Comparison of ENCODE assay signal across 12 cellular contexts in genomic region chr7:36600869-36601530, GRCh38.
DNase-seq lines count a peak whose midpoint lies in the region; ATAC-seq, FAIRE-seq and TF ChIP-seq lines count a peak whose summit lies in the region.
"Had no signal": no experiment of that assay in that cellular context is flagged by ENCODE, and none has a peak within 500 bp of the region (broad histone marks: within the 10 kb centered on the region; RNA-seq: fewer than 3 reads in every experiment).

No MANE protein-coding gene starts in this region.

- no peak overlapping the region for H3K27ac ChIP-seq in Peyer's patch
- H3K27ac ChIP-seq: KMS-11 had no signal

- no peaks in the 10 kb centered on the region for H3K9me3 ChIP-seq in Peyer's patch

- no peaks in the 10 kb centered on the region for H3K36me3 ChIP-seq in Peyer's patch

- no peaks in the 10 kb centered on the region for H3K27me3 ChIP-seq in Peyer's patch

- ATAC-seq in esophagus mucosa (peak; percentile 83), HG02970 (IDR thresholded peaks at IDR 0.05; ENCODE audit: low FRiP score, unreplicated experiment) (no peak)

- TF ChIP-seq CTCF in Peyer's patch (IDR thresholded peaks at IDR 0.05) = no peak

- no peak for TF ChIP-seq POLR2A in Peyer's patch (IDR thresholded peaks at IDR 0.05)

- peak; percentile 95 for FAIRE-seq in RCC 7860 (lab: Jason Lieb, UNC)
- FAIRE-seq: H1 had no signal

- no peak overlapping the region for H3K4me3 ChIP-seq in Peyer's patch

- no peaks in the 10 kb centered on the region for H3K4me1 ChIP-seq in Peyer's patch

- DNase-seq in DMS153 (lab: John Stamatoyannopoulos, UW) (peak; percentile 50), DMS153 treated with DMSO at 0.1 percent for 48 hours (lab: John Stamatoyannopoulos, UW; ENCODE audit: unreplicated experiment) (no peak), RCC 7860 (ENCODE audit: low spot score) (peak; percentile 80), pons (ENCODE audit: low spot score) (peak; percentile 60), Peyer's patch (no peak), NCI-H1105 (lab: John Stamatoyannopoulos, UW) (no peak)
- DNase-seq: 8988T, occipital lobe had no signal

Comparison
In these comparisons a context has a peak if more than half of its experiments do, and no peak if none do; other contexts are left out.
1. DNase-seq: peak in DMS153 (single experiment), RCC 7860 (single experiment) and pons (single experiment); none in DMS153 treated with DMSO at 0.1 percent for 48 hours (single experiment), Peyer's patch (0 of 3) and NCI-H1105 (single experiment).